ENCODE assay signal across 1 cellular context in genomic region chr6:138593100-138593877, GRCh38.
A peak's percentile ranks its signal among the peaks of the same experiment; 100 is the strongest.
TF ChIP-seq lines count a peak whose summit lies in the region.

No MANE protein-coding gene starts in this region.

TF ChIP-seq in HepG2, 621 proteins besides CTCF, POLR2A, EP300 and RAD21 (continued from another document and continues in another):
- TF ChIP-seq KIAA2018 (CRISPR knock-in tag; IDR thresholded peaks at IDR 0.05; ENCODE audit: borderline replicate concordance), result no peak
- no peak for TF ChIP-seq ZNF33B (CRISPR knock-in tag; IDR thresholded peaks at IDR 0.05)
- no peak for TF ChIP-seq PHF5A (CRISPR knock-in tag; IDR thresholded peaks at IDR 0.05; ENCODE audit: low read depth, unreplicated experiment)
- peak; percentile 42; the same call in 1 of the 2 replicates for TF ChIP-seq SALL2 (CRISPR knock-in tag; IDR thresholded peaks at IDR 0.05)
- no peak for TF ChIP-seq AKNA (CRISPR knock-in tag; IDR thresholded peaks at IDR 0.05; ENCODE audit: borderline replicate concordance)
- TF ChIP-seq RFX1 (IDR thresholded peaks at IDR 0.05), result no peak
- TF ChIP-seq ZNF562 (CRISPR knock-in tag; IDR thresholded peaks at IDR 0.05; ENCODE audit: borderline replicate concordance), result no peak
- TF ChIP-seq, protein P1, sequence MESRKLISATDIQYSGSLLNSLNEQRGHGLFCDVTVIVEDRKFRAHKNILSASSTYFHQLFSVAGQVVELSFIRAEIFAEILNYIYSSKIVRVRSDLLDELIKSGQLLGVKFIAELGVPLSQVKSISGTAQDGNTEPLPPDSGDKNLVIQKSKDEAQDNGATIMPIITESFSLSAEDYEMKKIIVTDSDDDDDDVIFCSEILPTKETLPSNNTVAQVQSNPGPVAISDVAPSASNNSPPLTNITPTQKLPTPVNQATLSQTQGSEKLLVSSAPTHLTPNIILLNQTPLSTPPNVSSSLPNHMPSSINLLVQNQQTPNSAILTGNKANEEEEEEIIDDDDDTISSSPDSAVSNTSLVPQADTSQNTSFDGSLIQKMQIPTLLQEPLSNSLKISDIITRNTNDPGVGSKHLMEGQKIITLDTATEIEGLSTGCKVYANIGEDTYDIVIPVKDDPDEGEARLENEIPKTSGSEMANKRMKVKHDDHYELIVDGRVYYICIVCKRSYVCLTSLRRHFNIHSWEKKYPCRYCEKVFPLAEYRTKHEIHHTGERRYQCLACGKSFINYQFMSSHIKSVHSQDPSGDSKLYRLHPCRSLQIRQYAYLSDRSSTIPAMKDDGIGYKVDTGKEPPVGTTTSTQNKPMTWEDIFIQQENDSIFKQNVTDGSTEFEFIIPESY (CRISPR knock-in tag; IDR thresholded peaks at IDR 0.05), result 0 out of 2 replicates have a peak, but pooled peaks have one; percentile 33
- no peak for TF ChIP-seq CEBPB (IDR thresholded peaks at IDR 0.05; ENCODE audit: borderline replicate concordance, low read depth, low read length)
- TF ChIP-seq GPN1 (CRISPR knock-in tag; IDR thresholded peaks at IDR 0.05; ENCODE audit: borderline replicate concordance), result no peak
- no peak for TF ChIP-seq MIER2 (CRISPR knock-in tag; IDR thresholded peaks at IDR 0.05)
- TF ChIP-seq CSRNP1 (CRISPR knock-in tag; IDR thresholded peaks at IDR 0.05), result no peak
- TF ChIP-seq ZNF367 (CRISPR knock-in tag; IDR thresholded peaks at IDR 0.05; ENCODE audit: borderline replicate concordance), result no peak
- no peak for TF ChIP-seq ZNF766 (CRISPR knock-in tag; IDR thresholded peaks at IDR 0.05; ENCODE audit: borderline replicate concordance)
- peak; percentile 62; the same call in 1 of the 2 replicates for TF ChIP-seq ZNF292 (CRISPR knock-in tag; IDR thresholded peaks at IDR 0.05; ENCODE audit: borderline replicate concordance, low read depth)
- TF ChIP-seq ZNF713 (CRISPR knock-in tag; IDR thresholded peaks at IDR 0.05), result 0 out of 2 replicates have a peak, but pooled peaks have one; percentile 45
- 0 out of 2 replicates have a peak, but pooled peaks have one; percentile 32 for TF ChIP-seq ZSCAN12 (CRISPR knock-in tag; IDR thresholded peaks at IDR 0.05)
- no peak for TF ChIP-seq HNRNPH1 (optimal IDR thresholded peaks at IDR 0.05; ENCODE audit: low read depth, low read length)
- TF ChIP-seq MYNN (CRISPR knock-in tag; IDR thresholded peaks at IDR 0.05; ENCODE audit: low read depth), result no peak
- TF ChIP-seq, protein P2, sequence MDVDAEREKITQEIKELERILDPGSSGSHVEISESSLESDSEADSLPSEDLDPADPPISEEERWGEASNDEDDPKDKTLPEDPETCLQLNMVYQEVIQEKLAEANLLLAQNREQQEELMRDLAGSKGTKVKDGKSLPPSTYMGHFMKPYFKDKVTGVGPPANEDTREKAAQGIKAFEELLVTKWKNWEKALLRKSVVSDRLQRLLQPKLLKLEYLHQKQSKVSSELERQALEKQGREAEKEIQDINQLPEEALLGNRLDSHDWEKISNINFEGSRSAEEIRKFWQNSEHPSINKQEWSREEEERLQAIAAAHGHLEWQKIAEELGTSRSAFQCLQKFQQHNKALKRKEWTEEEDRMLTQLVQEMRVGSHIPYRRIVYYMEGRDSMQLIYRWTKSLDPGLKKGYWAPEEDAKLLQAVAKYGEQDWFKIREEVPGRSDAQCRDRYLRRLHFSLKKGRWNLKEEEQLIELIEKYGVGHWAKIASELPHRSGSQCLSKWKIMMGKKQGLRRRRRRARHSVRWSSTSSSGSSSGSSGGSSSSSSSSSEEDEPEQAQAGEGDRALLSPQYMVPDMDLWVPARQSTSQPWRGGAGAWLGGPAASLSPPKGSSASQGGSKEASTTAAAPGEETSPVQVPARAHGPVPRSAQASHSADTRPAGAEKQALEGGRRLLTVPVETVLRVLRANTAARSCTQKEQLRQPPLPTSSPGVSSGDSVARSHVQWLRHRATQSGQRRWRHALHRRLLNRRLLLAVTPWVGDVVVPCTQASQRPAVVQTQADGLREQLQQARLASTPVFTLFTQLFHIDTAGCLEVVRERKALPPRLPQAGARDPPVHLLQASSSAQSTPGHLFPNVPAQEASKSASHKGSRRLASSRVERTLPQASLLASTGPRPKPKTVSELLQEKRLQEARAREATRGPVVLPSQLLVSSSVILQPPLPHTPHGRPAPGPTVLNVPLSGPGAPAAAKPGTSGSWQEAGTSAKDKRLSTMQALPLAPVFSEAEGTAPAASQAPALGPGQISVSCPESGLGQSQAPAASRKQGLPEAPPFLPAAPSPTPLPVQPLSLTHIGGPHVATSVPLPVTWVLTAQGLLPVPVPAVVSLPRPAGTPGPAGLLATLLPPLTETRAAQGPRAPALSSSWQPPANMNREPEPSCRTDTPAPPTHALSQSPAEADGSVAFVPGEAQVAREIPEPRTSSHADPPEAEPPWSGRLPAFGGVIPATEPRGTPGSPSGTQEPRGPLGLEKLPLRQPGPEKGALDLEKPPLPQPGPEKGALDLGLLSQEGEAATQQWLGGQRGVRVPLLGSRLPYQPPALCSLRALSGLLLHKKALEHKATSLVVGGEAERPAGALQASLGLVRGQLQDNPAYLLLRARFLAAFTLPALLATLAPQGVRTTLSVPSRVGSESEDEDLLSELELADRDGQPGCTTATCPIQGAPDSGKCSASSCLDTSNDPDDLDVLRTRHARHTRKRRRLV (CRISPR knock-in tag; IDR thresholded peaks at IDR 0.05), result no peak
- TF ChIP-seq DNMT3B (CRISPR knock-in tag; conservative IDR thresholded peaks at IDR 0.05), result 0 out of 2 replicates have a peak, but pooled peaks have one; percentile 65
- TF ChIP-seq, protein P3, sequence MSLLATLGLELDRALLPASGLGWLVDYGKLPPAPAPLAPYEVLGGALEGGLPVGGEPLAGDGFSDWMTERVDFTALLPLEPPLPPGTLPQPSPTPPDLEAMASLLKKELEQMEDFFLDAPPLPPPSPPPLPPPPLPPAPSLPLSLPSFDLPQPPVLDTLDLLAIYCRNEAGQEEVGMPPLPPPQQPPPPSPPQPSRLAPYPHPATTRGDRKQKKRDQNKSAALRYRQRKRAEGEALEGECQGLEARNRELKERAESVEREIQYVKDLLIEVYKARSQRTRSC (CRISPR knock-in tag; IDR thresholded peaks at IDR 0.05; ENCODE audit: low read depth), result no peak
- 0 out of 2 replicates have a peak, but pooled peaks have one; percentile 58 for TF ChIP-seq HINFP (CRISPR knock-in tag; IDR thresholded peaks at IDR 0.05; ENCODE audit: low read depth)
- TF ChIP-seq, protein P4, sequence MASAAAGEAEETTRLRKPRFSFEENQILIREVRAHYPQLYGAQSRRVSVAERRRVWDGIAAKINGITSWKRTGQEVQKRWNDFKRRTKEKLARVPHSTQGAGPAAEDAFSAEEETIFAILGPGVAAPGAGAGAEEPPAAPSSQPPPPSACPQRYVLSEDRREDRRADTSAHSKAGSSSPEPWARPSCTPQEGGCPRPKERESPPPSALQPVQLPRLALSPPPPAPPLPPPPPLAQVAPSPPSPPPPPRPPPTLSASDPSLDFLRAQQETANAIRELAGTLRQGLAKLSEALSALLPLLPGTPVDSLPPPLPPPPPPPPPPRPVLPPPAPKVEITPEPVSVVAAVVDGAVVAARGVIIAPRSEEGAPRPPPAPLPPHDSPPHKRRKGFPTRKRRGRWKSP (CRISPR knock-in tag; IDR thresholded peaks at IDR 0.05), result peak; percentile 62; the same call in 1 of the 2 replicates
